ENCODE assay signal across 16 cellular contexts in the genomic region with DNA sequence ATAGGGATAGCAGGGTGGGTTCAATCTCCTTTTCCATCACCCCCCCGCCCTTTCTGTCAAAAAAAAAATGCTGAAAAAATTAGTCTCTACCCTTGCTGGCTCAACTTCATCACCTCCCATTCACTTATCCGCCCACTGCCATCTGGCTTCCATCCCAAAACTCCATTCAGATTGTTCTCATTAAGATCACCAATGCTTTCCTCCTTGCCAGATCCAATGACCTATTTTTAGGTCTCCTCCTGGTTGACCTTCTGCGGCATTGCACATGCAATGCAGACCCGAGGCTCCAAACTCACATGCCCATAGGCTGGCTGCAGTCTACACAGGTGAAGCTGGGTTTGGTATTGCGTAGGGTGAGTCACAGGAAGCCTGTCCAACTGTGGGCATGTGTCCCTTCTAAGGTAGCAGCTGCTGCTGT. TPM values are rescaled to one million over a fixed set of nuclear protein-coding genes. Genes with fewer than 3 reads are reported as not detected.
DNase-seq lines count a peak whose midpoint lies in the region; ATAC-seq and TF ChIP-seq lines count a peak whose summit lies in the region.
"Had no signal": no experiment of that assay in that cellular context is flagged by ENCODE, and none has a peak within 500 bp of the region (broad histone marks: within the 10 kb centered on the region; RNA-seq: fewer than 3 reads in every experiment).

No MANE protein-coding gene starts in this region.

- POLR2A ChIA-PET in HEK293T (lab: Yijun Ruan, JAX) = interaction anchor here (1.4 kb wide), 1 partner anchor 20 kb away, joined by 3 read pairs; no protein-coding TSS in a partner anchor

- no peaks in the 10 kb centered on the region for H3K9me3 ChIP-seq in SJCRH30 (replicated peaks)
- H3K9me3 ChIP-seq: mucosa of descending colon had no signal

- DNase-seq in Ammon's horn (ENCODE audit: low spot score) = peak; percentile 32
- no peak for DNase-seq in HEK293T (ENCODE audit: extremely low spot score)
- peak; percentile 46 to 51 for DNase-seq in SJCRH30
- DNase-seq in foreskin fibroblast = peak; percentile 59 to 82
- DNase-seq in NCI-H2196 (lab: John Stamatoyannopoulos, UW; ENCODE audit: unreplicated experiment) = no peak
- no peak for DNase-seq in NCI-H1048 (lab: John Stamatoyannopoulos, UW)
- no peak for DNase-seq in NCI-H146 treated with DMSO at 0.1 percent for 48 hours (lab: John Stamatoyannopoulos, UW; ENCODE audit: unreplicated experiment)
- DNase-seq: activated T-cell treated with anti-CD3 and anti-CD28 coated beads, Interleukin-2, amount 50 U/mL, for 1 hour; aorta; CD4-positive, CD25-positive, alpha-beta regulatory T cell; endodermal cell; mucosa of descending colon; NCI-H345; stimulated activated CD4-positive, alpha-beta T cell treated with anti-CD3 and anti-CD28 coated beads, Interleukin-4, amount 100 ng/mL, for 4 hours; stimulated activated naive CD8-positive, alpha-beta T cell treated with anti-CD3 and anti-CD28 coated beads, Interleukin-15, amount 100 ng/mL, for 72 hours had no signal

- H3K27me3 ChIP-seq in SJCRH30 = no peaks in the 10 kb centered on the region

- CTCF ChIA-PET in HEK293T (lab: Yijun Ruan, JAX) = no interaction called here

- H3K4me3 ChIP-seq in SJCRH30 (no peak overlapping the region), foreskin fibroblast (ENCODE audit: low read depth in 1 of 2, low read length in 2 of 2) (peak overlapping the region in 1 of 2 donors; percentile 13)
- H3K4me3 ChIP-seq: mucosa of descending colon had no signal

- no peak overlapping the region for H3K27ac ChIP-seq in SJCRH30

- H3K4me1 ChIP-seq in SJCRH30 = peaks cover 10% of the 10 kb centered on the region

- no peaks in the 10 kb centered on the region for H3K36me3 ChIP-seq in SJCRH30

- no peak for ATAC-seq in GM19035 (IDR thresholded peaks at IDR 0.05; ENCODE audit: unreplicated experiment)
- ATAC-seq: mucosa of descending colon; stimulated activated naive CD8-positive, alpha-beta T cell treated with anti-CD3 and anti-CD28 coated beads, Interleukin-15, amount 100 ng/mL, for 72 hours had no signal

- TF ChIP-seq CTCF in foreskin fibroblast (IDR thresholded peaks at IDR 0.05; ENCODE audit: low read depth, low read length) = no peak

TF ChIP-seq in HEK293T, 16 proteins besides CTCF, POLR2A, EP300 and RAD21:
- TF ChIP-seq ZNF384 (IDR thresholded peaks at IDR 0.05) (peak; percentile 86), FOXK2 (IDR thresholded peaks at IDR 0.05) (no peak)
TF ChIP-seq in HEK293T: peak in this region for 1.

RNA-seq across cellular contexts. Expression of gene STIM2, which starts 21.1 kb away (rescaled TPM):
- total RNA-seq in SJCRH30 (2014; rRNA removed; shearing (Covaris generic)) = 25.7 and 33.7 TPM in 2 replicates

Comparison
In these comparisons a context has a peak if more than half of its experiments do, and no peak if none do; other contexts are left out.
1. DNase-seq: peak in Ammon's horn (single experiment), SJCRH30 (2 of 2) and foreskin fibroblast (2 of 2); none in HEK293T (single experiment), NCI-H2196 (single experiment), NCI-H1048 (single experiment) and NCI-H146 treated with DMSO at 0.1 percent for 48 hours (single experiment).